In genomic region chr17:18245038-18245776, GRCh38 we compare ENCODE assay signal across 20 cellular contexts.
"Had no signal": no experiment of that assay in that cellular context is flagged by ENCODE, and none has a peak within 500 bp of the region (broad histone marks: within the 10 kb centered on the region; RNA-seq: fewer than 3 reads in every experiment).

No MANE protein-coding gene starts in this region.

- H3K4me3 Mint-ChIP-seq: activated B cell treated with CpG ODN at 0.5 μM for 24 hours; activated CD4-positive, alpha-beta memory T cell treated with anti-CD3 and anti-CD28 coated beads, Interleukin-2, amount 10 ng/mL, durations not matched to agents 7 days and 5 days; activated CD8-positive, alpha-beta memory T cell treated with anti-CD3 and anti-CD28 coated beads, Interleukin-2, amount 10 ng/mL, durations not matched to agents 7 days and 5 days; activated naive CD8-positive, alpha-beta T cell treated with anti-CD3 and anti-CD28 coated beads for 36 hours; natural killer cell treated with Interleukin-12 subunit alpha and Interleukin-12 subunit beta and Interleukin-15 and Interleukin-18, amount 100 ng/mL, for 72 hours; T-helper 17 cell had no signal

- ATAC-seq: activated CD8-positive, alpha-beta memory T cell treated with anti-CD3 and anti-CD28 coated beads, Interleukin-2, amount 10 ng/mL, durations not matched to agents 7 days and 5 days; left colon; lower lobe of right lung; natural killer cell treated with Interleukin-12 subunit alpha and Interleukin-12 subunit beta and Interleukin-15 and Interleukin-18, amount 100 ng/mL, for 72 hours; T-helper 17 cell had no signal

- DNase-seq: activated B cell treated with CpG ODN at 0.5 μM for 24 hours; activated CD4-positive, alpha-beta memory T cell treated with anti-CD3 and anti-CD28 coated beads, Interleukin-2, amount 10 ng/mL, durations not matched to agents 7 days and 5 days; activated CD4-positive, alpha-beta T cell treated with anti-CD3 and anti-CD28 coated beads for 4 hours; activated CD8-positive, alpha-beta memory T cell treated with anti-CD3 and anti-CD28 coated beads, Interleukin-2, amount 10 ng/mL, durations not matched to agents 7 days and 5 days; activated naive CD8-positive, alpha-beta T cell treated with anti-CD3 and anti-CD28 coated beads for 36 hours; amniotic stem cell; erythroblast; hypothalamus; islet precursor cell; left colon; lower lobe of right lung; stimulated activated CD4-positive, alpha-beta T cell treated with anti-CD3 and anti-CD28 coated beads, Interleukin-12 subunit alpha, Interleukin-12 subunit beta, amount 100 ng/mL, for 4 hours; stimulated activated CD4-positive, alpha-beta T cell treated with anti-CD3 and anti-CD28 coated beads, Interleukin-2, amount 100 ng/mL, for 24 hours; stimulated activated naive CD4-positive, alpha-beta T cell treated with Interleukin-2 at 50 U/mL for 16 hours; T-helper 17 cell; thyroid gland had no signal

- H3K4me1 Mint-ChIP-seq: activated naive CD8-positive, alpha-beta T cell treated with anti-CD3 and anti-CD28 coated beads for 36 hours had no signal

- H3K4me1 ChIP-seq: thyroid gland had no signal

- H3K4me3 ChIP-seq: cardiac muscle cell, lower lobe of right lung, thyroid gland had no signal

- FAIRE-seq: frontal cortex had no signal

- H3K27ac Mint-ChIP-seq: activated B cell treated with CpG ODN at 0.5 μM for 24 hours; activated CD4-positive, alpha-beta memory T cell treated with anti-CD3 and anti-CD28 coated beads, Interleukin-2, amount 10 ng/mL, durations not matched to agents 7 days and 5 days; activated CD8-positive, alpha-beta memory T cell treated with anti-CD3 and anti-CD28 coated beads, Interleukin-2, amount 10 ng/mL, durations not matched to agents 7 days and 5 days; activated naive CD8-positive, alpha-beta T cell treated with anti-CD3 and anti-CD28 coated beads for 36 hours; natural killer cell treated with Interleukin-12 subunit alpha and Interleukin-12 subunit beta and Interleukin-15 and Interleukin-18, amount 100 ng/mL, for 72 hours; progenitor cell of endocrine pancreas; T-helper 17 cell had no signal

- H3K27ac ChIP-seq: cardiac muscle cell, lower lobe of right lung, thyroid gland had no signal

- H3K9me3 ChIP-seq: lower lobe of right lung, thyroid gland had no signal

- H3K27me3 ChIP-seq: cardiac muscle cell, thyroid gland had no signal

- H3K27me3 Mint-ChIP-seq: activated B cell treated with CpG ODN at 0.5 μM for 24 hours; activated CD4-positive, alpha-beta memory T cell treated with anti-CD3 and anti-CD28 coated beads, Interleukin-2, amount 10 ng/mL, durations not matched to agents 7 days and 5 days; activated CD8-positive, alpha-beta memory T cell treated with anti-CD3 and anti-CD28 coated beads, Interleukin-2, amount 10 ng/mL, durations not matched to agents 7 days and 5 days; activated naive CD8-positive, alpha-beta T cell treated with anti-CD3 and anti-CD28 coated beads for 36 hours; natural killer cell treated with Interleukin-12 subunit alpha and Interleukin-12 subunit beta and Interleukin-15 and Interleukin-18, amount 100 ng/mL, for 72 hours; progenitor cell of endocrine pancreas; T-helper 17 cell had no signal

- H3K9me3 Mint-ChIP-seq: activated B cell treated with CpG ODN at 0.5 μM for 24 hours; activated CD4-positive, alpha-beta memory T cell treated with anti-CD3 and anti-CD28 coated beads, Interleukin-2, amount 10 ng/mL, durations not matched to agents 7 days and 5 days; activated naive CD8-positive, alpha-beta T cell treated with anti-CD3 and anti-CD28 coated beads for 36 hours; natural killer cell treated with Interleukin-12 subunit alpha and Interleukin-12 subunit beta and Interleukin-15 and Interleukin-18, amount 100 ng/mL, for 72 hours had no signal
